Comparison of ENCODE assay signal across 8 cellular contexts in genomic region chr9:94681508-94681907, GRCh38. TPM values are rescaled to one million over a fixed set of nuclear protein-coding genes. Genes with fewer than 3 reads are reported as not detected.
DNase-seq lines count a peak whose midpoint lies in the region; ATAC-seq, FAIRE-seq and TF ChIP-seq lines count a peak whose summit lies in the region.

No MANE protein-coding gene starts in this region.

- no peaks in the 10 kb centered on the region for H4K20me1 ChIP-seq in PC-3 (ENCODE audit: low read length)
- no peaks in the 10 kb centered on the region for H4K20me1 ChIP-seq in fibroblast of lung (ENCODE audit: control insufficient read depth, extremely low read depth, insufficient read depth, low read length)

- no peaks in the 10 kb centered on the region for H3F3A ChIP-seq in PC-3 (ENCODE audit: low read length, unreplicated experiment)

- no peak overlapping the region for H3K27ac Mint-ChIP-seq in natural killer cell
- no peak overlapping the region for H3K27ac Mint-ChIP-seq in stimulated activated naive B cell treated with anti-CD40 and anti-IgM and Interleukin-4, amounts not matched to agents 10 μg/mL and 1 μg/mL and 100 μg/mL, for 72 hours

- ATAC-seq in PC-3 (peak; percentile 99), natural killer cell (peak; percentile 83 to 94 (median 85)), HG03460 (IDR thresholded peaks at IDR 0.05; ENCODE audit: unreplicated experiment) (no peak)
- peak; percentile 96 to 97 for ATAC-seq in stimulated activated naive B cell treated with anti-CD40 and anti-IgM and Interleukin-4, amounts not matched to agents 10 μg/mL and 1 μg/mL and 100 μg/mL, for 72 hours (replicated peaks)

- peaks cover 0 to 4% of the 10 kb centered on the region in 2 donors for H3K4me1 Mint-ChIP-seq in natural killer cell
- H3K4me1 Mint-ChIP-seq in stimulated activated naive B cell treated with anti-CD40 and anti-IgM and Interleukin-4, amounts not matched to agents 10 μg/mL and 1 μg/mL and 100 μg/mL, for 72 hours: peaks cover 7 to 14% of the 10 kb centered on the region in 2 donors

- POLR2A ChIA-PET in PC-3 (lab: Charles Lee; ENCODE audit: unreplicated experiment): interaction anchor here (0.6 kb wide), 2 partner anchors 8 to 45 kb away, joined by 3 read pairs; no protein-coding TSS in a partner anchor

- no peak for FAIRE-seq in HTR-8/SVneo (lab: Jason Lieb, UNC)

- peaks cover 16 to 35% of the 10 kb centered on the region in 2 donors for H3K27me3 Mint-ChIP-seq in natural killer cell (ENCODE audit: low read depth in 2 of 2)
- peaks cover 18 to 20% of the 10 kb centered on the region in 2 donors for H3K27me3 Mint-ChIP-seq in stimulated activated naive B cell treated with anti-CD40 and anti-IgM and Interleukin-4, amounts not matched to agents 10 μg/mL and 1 μg/mL and 100 μg/mL, for 72 hours

- no peaks in the 10 kb centered on the region for H3K9me3 Mint-ChIP-seq in natural killer cell
- H3K9me3 Mint-ChIP-seq in stimulated activated naive B cell treated with anti-CD40 and anti-IgM and Interleukin-4, amounts not matched to agents 10 μg/mL and 1 μg/mL and 100 μg/mL, for 72 hours: peaks cover 0 to 1% of the 10 kb centered on the region in 2 donors

- intact Hi-C loops in PC-3 (cut with micrococcal nuclease): loop anchor here (1.0 to 5.0 kb wide), 2 partner anchors 101 to 450 kb away; no protein-coding TSS in a partner anchor
- intact Hi-C loops in natural killer cell (cut with micrococcal nuclease): loop anchor here (1.0 kb wide), 4 partner anchors 237 to 1537 kb away; no protein-coding TSS in a partner anchor

- H3K36me3 Mint-ChIP-seq in natural killer cell: no peaks in the 10 kb centered on the region
- no peaks in the 10 kb centered on the region for H3K36me3 Mint-ChIP-seq in stimulated activated naive B cell treated with anti-CD40 and anti-IgM and Interleukin-4, amounts not matched to agents 10 μg/mL and 1 μg/mL and 100 μg/mL, for 72 hours

- H3K4me1 ChIP-seq in PC-3 (ENCODE audit: insufficient read depth, low read length): peaks cover 4% of the 10 kb centered on the region; the same call in 1 of the 2 replicates
- H3K4me1 ChIP-seq in fibroblast of lung (ENCODE audit: control insufficient read depth, extremely low read depth, insufficient read depth, low read length): no peaks in the 10 kb centered on the region

- H3K9me2 ChIP-seq in PC-3 (replicated peaks; ENCODE audit: low read length): no peaks in the 10 kb centered on the region

- H2AFZ ChIP-seq in PC-3 (ENCODE audit: low read length): peak overlapping the region; percentile 86
- peak overlapping the region; percentile 15 for H2AFZ ChIP-seq in fibroblast of lung (ENCODE audit: low read length)

- BruUV-seq in PC-3 (replicated peaks; lab: Mats Ljungman, UMichigan): no TSS peak

- peak overlapping the region; percentile 20; the same call in 1 of the 2 replicates for H3K4me2 ChIP-seq in PC-3 (ENCODE audit: low read length)
- H3K4me2 ChIP-seq in fibroblast of lung (ENCODE audit: extremely low read depth, insufficient read depth, low read length): no peak overlapping the region

- H3K79me2 ChIP-seq in PC-3 (ENCODE audit: low read length) (no peaks in the 10 kb centered on the region), fibroblast of lung (ENCODE audit: control insufficient read depth, insufficient read depth, low read length) (no peaks in the 10 kb centered on the region)

- H3K36me3 ChIP-seq in PC-3 (ENCODE audit: low read depth, low read length): no peaks in the 10 kb centered on the region
- no peaks in the 10 kb centered on the region for H3K36me3 ChIP-seq in fibroblast of lung (ENCODE audit: control insufficient read depth, insufficient read depth, low read length)

- no peak overlapping the region for H3K27ac ChIP-seq in PC-3 (ENCODE audit: low read length)
- no peak overlapping the region for H3K27ac ChIP-seq in fibroblast of lung (ENCODE audit: insufficient read depth, low read length)

- H3K4me3 ChIP-seq in PC-3 (ENCODE audit: low read length) (no peak overlapping the region), fibroblast of lung (replicated peaks in 1 of 4; ENCODE audit: control extremely low read depth in 1 of 4, insufficient read depth in 1 of 4, low read depth in 3 of 4, low read length in 4 of 4) (no peak overlapping the region)

- H3K27me3 ChIP-seq in PC-3 (ENCODE audit: low read length): no peaks in the 10 kb centered on the region
- H3K27me3 ChIP-seq in fibroblast of lung (ENCODE audit: control insufficient read depth, insufficient read depth, low read length): no peaks in the 10 kb centered on the region

- H3K9ac ChIP-seq in PC-3 (ENCODE audit: low read length): peak overlapping the region; percentile 26; the same call in 1 of the 2 replicates
- H3K9ac ChIP-seq in fibroblast of lung (ENCODE audit: insufficient read depth, low read length): no peak overlapping the region

- DNase-seq in GDM1 (lab: John Stamatoyannopoulos, UW): peak; percentile 26
- DNase-seq in HTR-8/SVneo (ENCODE audit: insufficient read length, low spot score): peak; percentile 56
- peak; percentile 68 for DNase-seq in PC-3
- peak; percentile 61 to 71 for DNase-seq in activated T-cell treated with anti-CD3 and anti-CD28 coated beads, Interleukin-2, amount 50 U/mL, for 48 hours
- DNase-seq in fibroblast of lung (ENCODE audit: low read depth in 2 of 2): peak; percentile 76 to 80
- DNase-seq in natural killer cell: peak; percentile 20
- peak; percentile 48 for DNase-seq in stimulated activated naive B cell treated with anti-CD40 and anti-IgM and Interleukin-4, amounts not matched to agents 10 μg/mL and 1 μg/mL and 100 μg/mL, for 72 hours

- CTCF ChIA-PET in PC-3 (lab: Charles Lee): interaction anchor here (0.6 to 2.4 kb wide), 12 partner anchors 12 to 1974 kb away, joined by 3 to 11 read pairs (median 4); partner anchors contain the start of genes AOPEP and PCAT7

- peak; percentile 83 for TF ChIP-seq CTCF in PC-3 (conservative IDR thresholded peaks at IDR 0.05; ENCODE audit: low read depth, low read length)
- TF ChIP-seq CTCF in fibroblast of lung (conservative IDR thresholded peaks at IDR 0.05 in 1 of 2, IDR thresholded peaks at IDR 0.05 in 1 of 2; ENCODE audit: low read depth in 1 of 2, low read length in 2 of 2): peak; percentile 69 to 80
- TF ChIP-seq CTCF in natural killer cell (IDR thresholded peaks at IDR 0.05): peak; percentile 70

- H3K4me3 Mint-ChIP-seq in natural killer cell: no peak overlapping the region
- H3K4me3 Mint-ChIP-seq in stimulated activated naive B cell treated with anti-CD40 and anti-IgM and Interleukin-4, amounts not matched to agents 10 μg/mL and 1 μg/mL and 100 μg/mL, for 72 hours: no peak overlapping the region

- H3K9me3 ChIP-seq in PC-3 (ENCODE audit: low read length) (no peaks in the 10 kb centered on the region), fibroblast of lung (ENCODE audit: control insufficient read depth, insufficient read depth, low read depth, low read length) (no peaks in the 10 kb centered on the region)

RNA-seq across cellular contexts. Expression of gene FBP1, which starts 42.2 kb away (rescaled TPM):
- total RNA-seq in PC-3 (2014; rRNA removed) (40.4 and 48.1 TPM in 2 replicates), fibroblast of lung (not detected in 2 replicates), natural killer cell (10 to 100 TPM; 14.0 to 17.0 (median 15.5) TPM)
- not detected in 2 replicates for polyA plus RNA-seq in fibroblast of lung
- polyA plus RNA-seq in fibroblast of lung (2012): not detected in 2 replicates
- not detected in 2 replicates for polyA minus RNA-seq in fibroblast of lung (ENCODE audit: low replicate concordance)

RNA-seq across cellular contexts. Expression of gene AOPEP, which starts 45.0 kb away (rescaled TPM):
- 23.1 and 28.7 TPM in 2 replicates for total RNA-seq in PC-3 (2014; rRNA removed)
- 66.8 and 94.1 TPM in 2 replicates for total RNA-seq in fibroblast of lung
- 33.2 and 66.1 TPM in 2 replicates for polyA plus RNA-seq in fibroblast of lung
- polyA plus RNA-seq in fibroblast of lung (2012): 27.0 and 47.4 TPM in 2 replicates
- polyA minus RNA-seq in fibroblast of lung (ENCODE audit: low replicate concordance): 13.2 and 28.8 TPM in 2 replicates
- 10 to 100 TPM; 20.1 to 22.6 (median 20.6) TPM for total RNA-seq in natural killer cell

Comparison
In these comparisons a context has a peak if more than half of its experiments do, and no peak if none do; other contexts are left out.
1. DNase-seq: peak in every context shown above with its lines; median percentile 78 in fibroblast of lung; 68 in PC-3; 66 in activated T-cell treated with anti-CD3 and anti-CD28 coated beads, Interleukin-2, amount 50 U/mL, for 48 hours; 56 in HTR-8/SVneo; 48 in stimulated activated naive B cell treated with anti-CD40 and anti-IgM and Interleukin-4, amounts not matched to agents 10 μg/mL and 1 μg/mL and 100 μg/mL, for 72 hours; 26 in GDM1; 20 in natural killer cell.
2. RNA of gene FBP1, which starts 42.2 kb away (total RNA-seq): 40.4 to 48.1 TPM in PC-3 and 14.0 to 17.0 TPM in natural killer cell; not detected in fibroblast of lung; every median in the first group is over 10 times any median in the second.
3. Peak in every context shown above with its lines, with median percentiles within 50 percentile points of each other: CTCF ChIP-seq.